1 cellular context compared by ENCODE assay signal in genomic region chr22:42673898-42674390, GRCh38.
TF ChIP-seq lines count a peak whose summit lies in the region.

No MANE protein-coding gene starts in this region.

TF ChIP-seq in GM12878, 131 proteins besides CTCF, POLR2A, EP300 and RAD21:
- TF ChIP-seq RFX5 (IDR thresholded peaks at IDR 0.05; ENCODE audit: low read depth, low read length) (peak; percentile 81), CREB1 (IDR thresholded peaks at IDR 0.05; ENCODE audit: low read depth) (peak; percentile 27; the same call in 1 of the 2 replicates), ZNF207 (IDR thresholded peaks at IDR 0.05; ENCODE audit: borderline replicate concordance) (no peak)
